Comparison of ENCODE assay signal across 25 cellular contexts in genomic region chr1:187498028-187498427, GRCh38.
DNase-seq lines count a peak whose midpoint lies in the region; ATAC-seq, FAIRE-seq and TF ChIP-seq lines count a peak whose summit lies in the region.
"Had no signal": no experiment of that assay in that cellular context is flagged by ENCODE, and none has a peak within 500 bp of the region (broad histone marks: within the 10 kb centered on the region; RNA-seq: fewer than 3 reads in every experiment).

No MANE protein-coding gene starts in this region.

- no peak overlapping the region for H2BK15ac ChIP-seq in IMR-90 (ENCODE audit: low read depth, low read length)

- no peak overlapping the region for H3K4me3 ChIP-seq in A549
- H3K4me3 ChIP-seq in IMR-90 (ENCODE audit: insufficient read depth, low read depth, low read length): no peak overlapping the region
- H3K4me3 ChIP-seq in K562: no peak overlapping the region
- H3K4me3 ChIP-seq: BLaER1 treated with 17β-estradiol and CSF1 and Interleukin-3, amounts not matched to agents 10 nM and 100 nM; GM12878 had no signal

- no peak overlapping the region for H3K23ac ChIP-seq in IMR-90 (ENCODE audit: low read depth, low read length)

- no peak overlapping the region for H4K5ac ChIP-seq in IMR-90 (ENCODE audit: low read depth, low read length)

- DNase-seq in A549 (ENCODE audit: low read depth in 1 of 2, low spot score in 1 of 2) (no peak), IMR-90 (no peak), K562 (ENCODE audit: extremely low read depth in 1 of 4, low spot score in 3 of 4) (no peak), D341Med (ENCODE audit: low spot score) (no peak)
- DNase-seq in natural killer cell treated with Interleukin-12 subunit alpha and Interleukin-12 subunit beta and Interleukin-15 and Interleukin-18, amount 100 ng/mL, for 72 hours (ENCODE audit: low spot score): no peak
- DNase-seq: 8988T; AML-193; Caco-2; Calu3; CD4-positive, alpha-beta T cell; CD8-positive, alpha-beta T cell; DMS 273 treated with DMSO at 0.1 percent for 48 hours; DMS153; DMS53; DMS79; DND-41; EL; GDM1 had no signal

- no peak overlapping the region for H3K4me3 Mint-ChIP-seq in natural killer cell treated with Interleukin-12 subunit alpha and Interleukin-12 subunit beta and Interleukin-15 and Interleukin-18, amount 100 ng/mL, for 72 hours
- H3K4me3 Mint-ChIP-seq: B cell; CD4-positive, alpha-beta T cell; CD8-positive, alpha-beta T cell had no signal

- ATAC-seq in A549: no peak
- ATAC-seq in IMR-90 (ENCODE audit: low read depth): no peak
- no peak for ATAC-seq in K562
- no peak for ATAC-seq in natural killer cell treated with Interleukin-12 subunit alpha and Interleukin-12 subunit beta and Interleukin-15 and Interleukin-18, amount 100 ng/mL, for 72 hours
- ATAC-seq: CD8-positive, alpha-beta T cell; GM12878 had no signal

- TF ChIP-seq RAD21 in A549 (conservative IDR thresholded peaks at IDR 0.05 in 1 of 2, IDR thresholded peaks at IDR 0.05 in 1 of 2) (no peak), IMR-90 (IDR thresholded peaks at IDR 0.05; ENCODE audit: low read length) (no peak), K562 (CRISPR knock-in tag; conservative IDR thresholded peaks at IDR 0.05 in 1 of 2, IDR thresholded peaks at IDR 0.05 in 1 of 2) (no peak)

- BruUV-seq in IMR-90 (replicated peaks; lab: Mats Ljungman, UMichigan) (no TSS peak), K562 (replicated peaks; lab: Mats Ljungman, UMichigan) (no TSS peak)

- intact Hi-C loops in IMR-90 (cut with micrococcal nuclease) (no loop called here), K562 (cut with micrococcal nuclease) (no loop called here)

- H3K9me3 Mint-ChIP-seq in natural killer cell treated with Interleukin-12 subunit alpha and Interleukin-12 subunit beta and Interleukin-15 and Interleukin-18, amount 100 ng/mL, for 72 hours: peaks cover 15% of the 10 kb centered on the region
- H3K9me3 Mint-ChIP-seq: CD4-positive, alpha-beta T cell; CD8-positive, alpha-beta T cell had no signal

- H2AFZ ChIP-seq in IMR-90 (replicated peaks; ENCODE audit: low read length, poor library complexity) (no peak overlapping the region), K562 (ENCODE audit: low read depth, low read length) (no peak overlapping the region)

- H3K9me1 ChIP-seq in IMR-90 (ENCODE audit: insufficient read depth, low read length) (no peaks in the 10 kb centered on the region), K562 (ENCODE audit: control insufficient read depth, insufficient read depth, low read length) (no peaks in the 10 kb centered on the region)

- no peak overlapping the region for H3K14ac ChIP-seq in IMR-90 (replicated peaks; ENCODE audit: low read depth, low read length)

- no peaks in the 10 kb centered on the region for H3K27me3 Mint-ChIP-seq in natural killer cell treated with Interleukin-12 subunit alpha and Interleukin-12 subunit beta and Interleukin-15 and Interleukin-18, amount 100 ng/mL, for 72 hours
- H3K27me3 Mint-ChIP-seq: B cell; CD4-positive, alpha-beta T cell had no signal

- H3K56ac ChIP-seq in IMR-90 (ENCODE audit: extremely low read depth, insufficient read depth, low read length): no peak overlapping the region

- no peak overlapping the region for H3K4ac ChIP-seq in IMR-90 (ENCODE audit: low read depth, low read length)

- H3K4me1 ChIP-seq in A549: no peaks in the 10 kb centered on the region
- H3K4me1 ChIP-seq in IMR-90 (ENCODE audit: control insufficient read depth, insufficient read depth, low read length): no peaks in the 10 kb centered on the region
- no peaks in the 10 kb centered on the region for H3K4me1 ChIP-seq in K562 (replicated peaks in 1 of 2; ENCODE audit: control insufficient read depth in 2 of 2, insufficient read depth in 2 of 2, low read length in 2 of 2)
- H3K4me1 ChIP-seq: BLaER1 treated with 17β-estradiol and CSF1 and Interleukin-3, amounts not matched to agents 10 nM and 100 nM; Caco-2 had no signal

- H3K27ac ChIP-seq in A549 (no peak overlapping the region), IMR-90 (ENCODE audit: insufficient read depth, low read length) (no peak overlapping the region), K562 (ENCODE audit: extremely low read depth, low read depth, low read length) (no peak overlapping the region)
- H3K27ac ChIP-seq: BLaER1 treated with 17β-estradiol and CSF1 and Interleukin-3, amounts not matched to agents 10 nM and 100 nM; C4-2B had no signal

- H3K4me2 ChIP-seq in A549 (no peak overlapping the region), IMR-90 (ENCODE audit: low read depth, low read length) (no peak overlapping the region), K562 (ENCODE audit: insufficient read depth, low read length) (no peak overlapping the region)
- H3K4me2 ChIP-seq: BLaER1 treated with 17β-estradiol and CSF1 and Interleukin-3, amounts not matched to agents 10 nM and 100 nM had no signal

- H3K27me3 ChIP-seq in IMR-90 (ENCODE audit: control insufficient read depth, insufficient read depth, low read length): no peaks in the 10 kb centered on the region
- no peaks in the 10 kb centered on the region for H3K27me3 ChIP-seq in K562 (ENCODE audit: control insufficient read depth in 2 of 2, insufficient read depth in 2 of 2, low read length in 2 of 2)
- H3K27me3 ChIP-seq: BLaER1 treated with 17β-estradiol and CSF1 and Interleukin-3, amounts not matched to agents 10 nM and 100 nM had no signal

- POLR2A ChIA-PET in A549 (lab: Yijun Ruan, JAX) (no interaction called here), IMR-90 (lab: Charles Lee; ENCODE audit: unreplicated experiment) (no interaction called here), K562 (lab: Yijun Ruan, JAX) (no interaction called here)

- H2BK5ac ChIP-seq in IMR-90 (ENCODE audit: low read depth, low read length, poor library complexity, severe bottlenecking): no peak overlapping the region

- in situ Hi-C loops in IMR-90 (cut with MboI; ENCODE audit: low sequenced_read_pairs) (no loop called here), K562 (cut with MboI) (no loop called here)

- H3K36me3 ChIP-seq in IMR-90 (ENCODE audit: control insufficient read depth, insufficient read depth, low read length): no peaks in the 10 kb centered on the region
- no peaks in the 10 kb centered on the region for H3K36me3 ChIP-seq in K562 (ENCODE audit: control insufficient read depth, insufficient read depth, low read length)
- H3K36me3 ChIP-seq: BLaER1 treated with 17β-estradiol and CSF1 and Interleukin-3, amounts not matched to agents 10 nM and 100 nM had no signal

- no peak overlapping the region for H3K27ac Mint-ChIP-seq in natural killer cell treated with Interleukin-12 subunit alpha and Interleukin-12 subunit beta and Interleukin-15 and Interleukin-18, amount 100 ng/mL, for 72 hours
- H3K27ac Mint-ChIP-seq: B cell; CD4-positive, alpha-beta T cell; CD8-positive, alpha-beta T cell had no signal

- H2BK20ac ChIP-seq in IMR-90 (ENCODE audit: low read depth, low read length): no peak overlapping the region

- no peaks in the 10 kb centered on the region for H3K4me1 Mint-ChIP-seq in natural killer cell treated with Interleukin-12 subunit alpha and Interleukin-12 subunit beta and Interleukin-15 and Interleukin-18, amount 100 ng/mL, for 72 hours (ENCODE audit: low read depth in 2 of 2)
- H3K4me1 Mint-ChIP-seq: B cell had no signal

- TF ChIP-seq EP300 in A549 (IDR thresholded peaks at IDR 0.05): no peak
- TF ChIP-seq EP300 in K562 (IDR thresholded peaks at IDR 0.05; ENCODE audit: low read length): no peak

- H4K91ac ChIP-seq in IMR-90 (ENCODE audit: insufficient read depth, low read depth, low read length): no peak overlapping the region

- FAIRE-seq in A549 (lab: Jason Lieb, UNC) (no peak), K562 (lab: Jason Lieb, UNC) (no peak)
- FAIRE-seq: A204.1, GM12878, GM12892, GM18507 had no signal

- no peak overlapping the region for H3K18ac ChIP-seq in IMR-90 (ENCODE audit: low read depth, low read length)

- H4K20me1 ChIP-seq in IMR-90 (ENCODE audit: insufficient read depth, low read length) (no peaks in the 10 kb centered on the region), K562 (replicated peaks; ENCODE audit: control insufficient read depth, insufficient read depth, low read length) (no peaks in the 10 kb centered on the region)
- H4K20me1 ChIP-seq: BLaER1 treated with 17β-estradiol and CSF1 and Interleukin-3, amounts not matched to agents 10 nM and 100 nM had no signal

- no peak overlapping the region for H2BK120ac ChIP-seq in IMR-90 (ENCODE audit: low read depth, low read length)

- H3K9ac ChIP-seq in IMR-90 (ENCODE audit: low read depth, low read length): no peak overlapping the region
- no peak overlapping the region for H3K9ac ChIP-seq in K562 (ENCODE audit: insufficient read depth in 1 of 2, low read depth in 2 of 2, low read length in 2 of 2)
- H3K9ac ChIP-seq: BLaER1 treated with 17β-estradiol and CSF1 and Interleukin-3, amounts not matched to agents 10 nM and 100 nM had no signal

- H3K79me1 ChIP-seq in IMR-90 (ENCODE audit: low read depth in 1 of 2, low read length in 2 of 2): no peaks in the 10 kb centered on the region

- no peak overlapping the region for H2AK5ac ChIP-seq in IMR-90 (ENCODE audit: low read depth, low read length)

- dilution Hi-C loops in IMR-90 (cut with HindIII; ENCODE audit: low sequenced_read_pairs, unreplicated experiment): no loop called here

- no peak overlapping the region for H2AK9ac ChIP-seq in IMR-90 (replicated peaks; ENCODE audit: low read depth, low read length, poor library complexity)

- no peaks in the 10 kb centered on the region for H3K36me3 Mint-ChIP-seq in natural killer cell treated with Interleukin-12 subunit alpha and Interleukin-12 subunit beta and Interleukin-15 and Interleukin-18, amount 100 ng/mL, for 72 hours
- H3K36me3 Mint-ChIP-seq: CD8-positive, alpha-beta T cell had no signal

- WGBS in A549 (ENCODE audit: missing lambda C conversion rate): 37% methylated on average over 1 of the region's 1 CpG
- no CpG with 5 or more reads among the region's 1 CpG for WGBS in IMR-90 (ENCODE audit: extremely low coverage in 2 of 2, insufficient read length in 1 of 2), 2 experiments
- 0% methylated on average over 1 of the region's 1 CpG for WGBS in K562 (ENCODE audit: insufficient coverage, low coverage, missing lambda C conversion rate)

- H3K79me2 ChIP-seq in K562 (ENCODE audit: control insufficient read depth, insufficient read depth, low read length): no peaks in the 10 kb centered on the region

- TF ChIP-seq CTCF in A549 (IDR thresholded peaks at IDR 0.05): no peak
- no peak for TF ChIP-seq CTCF in IMR-90 (conservative IDR thresholded peaks at IDR 0.05; ENCODE audit: low read depth, low read length)
- no peak for TF ChIP-seq CTCF in K562 (IDR thresholded peaks at IDR 0.05 in 2 of 3, conservative IDR thresholded peaks at IDR 0.05 in 1 of 3; ENCODE audit: insufficient read depth in 2 of 3, low read depth in 1 of 3, low read length in 3 of 3)

- H4K8ac ChIP-seq in IMR-90 (ENCODE audit: low read depth in 2 of 2, low read length in 2 of 2): no peak overlapping the region

- TF ChIP-seq POLR2A in A549 (IDR thresholded peaks at IDR 0.05; ENCODE audit: low read length): no peak
- no peak for TF ChIP-seq POLR2A in IMR-90 (IDR thresholded peaks at IDR 0.05; ENCODE audit: low read depth, low read length)
- TF ChIP-seq POLR2A in K562 (conservative IDR thresholded peaks at IDR 0.05): no peak

- CTCF ChIA-PET in A549 (lab: Yijun Ruan, JAX) (interaction anchor here (0.6 kb wide), 1 partner anchor 414 kb away, joined by 3 read pairs; no protein-coding TSS in a partner anchor), IMR-90 (lab: Yijun Ruan, JAX) (interaction anchor here (0.5 to 0.6 kb wide), 2 partner anchors 169 to 645 kb away, joined by 3 to 4 read pairs; no protein-coding TSS in a partner anchor), K562 (lab: Yijun Ruan, JAX; ENCODE audit: low intra/inter-chr PET ratio) (no interaction called here)

- H3K9me3 ChIP-seq in A549 (no peaks in the 10 kb centered on the region), IMR-90 (ENCODE audit: control insufficient read depth, insufficient read depth, low read length) (no peaks in the 10 kb centered on the region), K562 (replicated peaks; ENCODE audit: control insufficient read depth, insufficient read depth, low read depth, low read length) (no peaks in the 10 kb centered on the region)
- H3K9me3 ChIP-seq: BLaER1 treated with 17β-estradiol and CSF1 and Interleukin-3, amounts not matched to agents 10 nM and 100 nM; Caco-2 had no signal

Comparison
In these comparisons a context has a peak if more than half of its experiments do, and no peak if none do; other contexts are left out.
1. Of the 35 proteins assayed by ChIP-seq in both K562 and A549: peak only in K562: none; only in A549: none; in both: MAFK; in neither: 34.